ENCODE assay signal across 9 cellular contexts in the genomic region with DNA sequence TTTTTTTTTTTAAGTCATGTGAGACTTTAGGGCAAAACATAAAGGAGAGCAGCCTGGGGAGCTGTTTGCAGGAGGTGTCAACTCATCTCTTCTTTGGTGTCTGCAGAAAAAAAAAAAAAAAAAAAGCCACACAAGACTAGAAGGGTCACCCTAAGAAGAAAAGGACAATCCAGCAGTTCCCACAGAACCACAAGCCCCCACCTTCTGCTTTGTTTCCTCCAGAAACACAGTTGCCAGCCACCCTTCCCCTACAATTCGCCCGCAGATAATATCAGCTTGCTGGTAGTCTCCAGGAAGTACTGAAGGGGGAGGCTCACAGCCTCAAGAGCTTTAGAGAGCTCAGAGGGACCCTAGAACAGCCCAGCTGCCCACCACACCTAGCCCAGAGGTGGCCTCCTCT. TPM values are rescaled to one million over a fixed set of nuclear protein-coding genes. Genes with fewer than 3 reads are reported as not detected.
DNase-seq lines count a peak whose midpoint lies in the region; ATAC-seq and TF ChIP-seq lines count a peak whose summit lies in the region.
"Had no signal": no experiment of that assay in that cellular context is flagged by ENCODE, and none has a peak within 500 bp of the region (broad histone marks: within the 10 kb centered on the region; RNA-seq: fewer than 3 reads in every experiment).

No MANE protein-coding gene starts in this region.

- H3K4me1 ChIP-seq in colonic mucosa = peaks cover 18% of the 10 kb centered on the region
- H3K4me1 ChIP-seq in subcutaneous abdominal adipose tissue (ENCODE audit: control insufficient read depth in 5 of 5, insufficient read depth in 5 of 5, low read length in 5 of 5) = peaks cover 0 to 31% (median 7%) of the 10 kb centered on the region in 5 donors
- H3K4me1 ChIP-seq: uterus had no signal

- H3K36me3 ChIP-seq in colonic mucosa (no peaks in the 10 kb centered on the region), subcutaneous abdominal adipose tissue (ENCODE audit: control insufficient read depth in 5 of 5, insufficient read depth in 5 of 5, low read length in 5 of 5) (peaks cover 0 to 46% (median 27%) of the 10 kb centered on the region in 5 donors)
- H3K36me3 ChIP-seq: uterus had no signal

- H3K27me3 ChIP-seq in colonic mucosa (no peaks in the 10 kb centered on the region), subcutaneous abdominal adipose tissue (ENCODE audit: control insufficient read depth in 5 of 5, insufficient read depth in 4 of 5, low read length in 5 of 5) (no peaks in the 10 kb centered on the region)
- H3K27me3 ChIP-seq: uterus had no signal

- no peak for TF ChIP-seq CTCF in colonic mucosa (IDR thresholded peaks at IDR 0.05)

- H3K36me3 Mint-ChIP-seq in activated CD4-positive, alpha-beta T cell treated with anti-CD3 and anti-CD28 coated beads, Interleukin-2, amount 10 ng/mL, durations not matched to agents 24 days and 14 days (ENCODE audit: low read depth) = peaks cover 21% of the 10 kb centered on the region

- H3K4me3 ChIP-seq in colonic mucosa = no peak overlapping the region
- peak overlapping the region in 3 of 5 donors; percentile 44 to 60 (median 53) for H3K4me3 ChIP-seq in subcutaneous abdominal adipose tissue (ENCODE audit: low read depth in 1 of 5, low read length in 5 of 5)
- H3K4me3 ChIP-seq: uterus had no signal

- H3K27ac Mint-ChIP-seq in activated CD4-positive, alpha-beta T cell treated with anti-CD3 and anti-CD28 coated beads, Interleukin-2, amount 10 ng/mL, durations not matched to agents 24 days and 14 days = peak overlapping the region; percentile 97

- H3K9me3 ChIP-seq in colonic mucosa (no peaks in the 10 kb centered on the region), subcutaneous abdominal adipose tissue (ENCODE audit: control insufficient read depth in 5 of 5, low read length in 5 of 5) (no peaks in the 10 kb centered on the region)
- H3K9me3 ChIP-seq: uterus had no signal

- peak; percentile 92 for DNase-seq in activated CD4-positive, alpha-beta T cell treated with anti-CD3 and anti-CD28 coated beads, Interleukin-2, amount 10 ng/mL, durations not matched to agents 24 days and 14 days
- DNase-seq in activated CD4-positive, alpha-beta T cell treated with anti-CD3 and anti-CD28 coated beads, Interleukin-2, amount 50 U/mL, for 4 hours = no peak
- DNase-seq in OCI-M1 (lab: John Stamatoyannopoulos, UW) (peak; percentile 92), colonic mucosa (peak; percentile 29), NCI-H748 treated with DMSO at 0.1 percent for 48 hours (lab: John Stamatoyannopoulos, UW) (no peak), NCI-H526 (lab: John Stamatoyannopoulos, UW) (no peak)
- DNase-seq: uterus had no signal

- H3K4me3 Mint-ChIP-seq in activated CD4-positive, alpha-beta T cell treated with anti-CD3 and anti-CD28 coated beads, Interleukin-2, amount 10 ng/mL, durations not matched to agents 24 days and 14 days = peak overlapping the region; percentile 86

- intact Hi-C loops in activated CD4-positive, alpha-beta T cell treated with anti-CD3 and anti-CD28 coated beads, Interleukin-2, amount 10 ng/mL, durations not matched to agents 24 days and 14 days (cut with micrococcal nuclease) = loop anchor here (2.0 kb wide), 2 partner anchors 14 to 22 kb away; a partner anchor contains a TSS
- intact Hi-C loops in colonic mucosa (cut with DNase I) = no loop called here

- H3K9ac ChIP-seq in colonic mucosa (ENCODE audit: low read depth in 2 of 2, low read length in 2 of 2) (peak overlapping the region in 1 of 2 donors; percentile 21), subcutaneous abdominal adipose tissue (ENCODE audit: low read length in 5 of 5) (peak overlapping the region in 3 of 5 donors; percentile 47 to 69 (median 62))

- peak overlapping the region; percentile 25 for H3K27ac ChIP-seq in colonic mucosa
- H3K27ac ChIP-seq in subcutaneous abdominal adipose tissue (ENCODE audit: low read depth, low read length) = peak overlapping the region; percentile 10
- H3K27ac ChIP-seq: uterus had no signal

- no peaks in the 10 kb centered on the region for H3K9me3 Mint-ChIP-seq in activated CD4-positive, alpha-beta T cell treated with anti-CD3 and anti-CD28 coated beads, Interleukin-2, amount 10 ng/mL, durations not matched to agents 24 days and 14 days

- H3K4me1 Mint-ChIP-seq in activated CD4-positive, alpha-beta T cell treated with anti-CD3 and anti-CD28 coated beads, Interleukin-2, amount 10 ng/mL, durations not matched to agents 24 days and 14 days = peaks cover 38% of the 10 kb centered on the region

- no peak for ATAC-seq in HG03196 (IDR thresholded peaks at IDR 0.05; ENCODE audit: unreplicated experiment)

- no peaks in the 10 kb centered on the region for H3K27me3 Mint-ChIP-seq in activated CD4-positive, alpha-beta T cell treated with anti-CD3 and anti-CD28 coated beads, Interleukin-2, amount 10 ng/mL, durations not matched to agents 24 days and 14 days

RNA-seq across cellular contexts. Expression of a gene that starts 22.3 kb away (rescaled TPM):
- 35.8 and 39.6 TPM in 2 replicates for total RNA-seq in activated CD4-positive, alpha-beta T cell treated with anti-CD3 and anti-CD28 coated beads, Interleukin-2, amount 10 ng/mL, durations not matched to agents 24 days and 14 days
- total RNA-seq in colonic mucosa = 100 to 1,000 TPM; 110 to 123 TPM

RNA-seq across cellular contexts. Expression of a gene that starts 34.9 kb away (rescaled TPM):
- 125 and 135 TPM in 2 replicates for total RNA-seq in activated CD4-positive, alpha-beta T cell treated with anti-CD3 and anti-CD28 coated beads, Interleukin-2, amount 10 ng/mL, durations not matched to agents 24 days and 14 days
- total RNA-seq in colonic mucosa = 100 to 1,000 TPM; 211 to 260 TPM

Comparison
In these comparisons a context has a peak if more than half of its experiments do, and no peak if none do; other contexts are left out.
1. DNase-seq: peak in activated CD4-positive, alpha-beta T cell treated with anti-CD3 and anti-CD28 coated beads, Interleukin-2, amount 10 ng/mL, durations not matched to agents 24 days and 14 days (single experiment), OCI-M1 (single experiment) and colonic mucosa (single experiment); none in activated CD4-positive, alpha-beta T cell treated with anti-CD3 and anti-CD28 coated beads, Interleukin-2, amount 50 U/mL, for 4 hours (0 of 2), NCI-H748 treated with DMSO at 0.1 percent for 48 hours (single experiment) and NCI-H526 (0 of 2).